In the genomic region with DNA sequence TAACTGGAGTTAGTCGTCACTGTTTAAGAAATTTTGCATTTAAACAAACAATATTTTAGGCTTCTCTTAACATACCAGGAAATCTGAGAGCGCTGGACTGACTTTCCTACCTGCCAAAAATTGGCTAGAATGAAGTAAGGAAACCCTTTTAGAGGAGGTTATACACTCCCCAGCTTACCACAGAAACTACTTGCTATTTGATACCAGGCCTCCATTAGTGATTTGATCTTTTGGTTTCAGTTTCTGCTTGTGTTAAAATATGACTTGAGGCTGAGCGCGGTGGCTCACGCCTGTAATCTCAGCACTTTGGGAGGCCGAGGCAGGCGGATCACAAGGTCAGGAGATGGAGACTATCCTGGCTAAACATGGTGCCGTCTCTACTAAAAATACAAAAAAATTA, we compare ENCODE assay signal across 25 cellular contexts.
"Had no signal": no experiment of that assay in that cellular context is flagged by ENCODE, and none has a peak within 500 bp of the region (broad histone marks: within the 10 kb centered on the region; RNA-seq: fewer than 3 reads in every experiment).

No MANE protein-coding gene starts in this region.

- H3K9ac ChIP-seq: parathyroid adenoma had no signal

- H3K4me2 ChIP-seq: smooth muscle cell had no signal

- H3K27me3 ChIP-seq: gastrocnemius medialis, neutrophil, right atrium auricular region, thyroid gland, vagina had no signal

- H3K4me3 ChIP-seq: gastrocnemius medialis, mucosa of descending colon, prostate gland, right atrium auricular region, smooth muscle cell, thyroid gland, vagina had no signal

- H3K27ac ChIP-seq: gastrocnemius medialis, neutrophil, parathyroid adenoma, prostate gland, right atrium auricular region, thyroid gland, vagina had no signal

- ATAC-seq: esophagus mucosa; gastrocnemius medialis; mucosa of descending colon; natural killer cell treated with Interleukin-12 subunit alpha and Interleukin-12 subunit beta and Interleukin-15 and Interleukin-18, amount 100 ng/mL, for 72 hours; sciatic nerve; stimulated activated naive CD8-positive, alpha-beta T cell treated with anti-CD3 and anti-CD28 coated beads, Interleukin-15, amount 100 ng/mL, for 72 hours had no signal

- FAIRE-seq: keratinocyte had no signal

- H3K36me3 ChIP-seq: gastrocnemius medialis, neutrophil, prostate gland, right atrium auricular region, thyroid gland, vagina had no signal

- H3K9me3 ChIP-seq: gastrocnemius medialis, neutrophil, prostate gland, right atrium auricular region, thyroid gland, vagina had no signal

- H2AFZ ChIP-seq: parathyroid adenoma had no signal

- H3K4me1 ChIP-seq: gastrocnemius medialis, parathyroid adenoma, prostate gland, right atrium auricular region, thyroid gland, vagina had no signal

- DNase-seq: cortex of kidney; foreskin fibroblast; gastrocnemius medialis; head of caudate nucleus; mesenchymal stem cell; mucosa of descending colon; naive B cell; stimulated activated CD4-positive, alpha-beta T cell treated with anti-CD3 and anti-CD28 coated beads, Interleukin-12 subunit alpha, Interleukin-12 subunit beta, amount 100 ng/mL, for 4 hours; stimulated activated CD4-positive, alpha-beta T cell treated with anti-CD3 and anti-CD28 coated beads, Interleukin-1b, Interleukin-23, amount 100 ng/mL, for 48 hours; stimulated activated CD4-positive, alpha-beta T cell treated with anti-CD3 and anti-CD28 coated beads, Interleukin-4, amount 100 ng/mL, for 1 hour; stimulated activated CD8-positive, alpha-beta memory T cell treated with anti-CD3 and anti-CD28 coated beads, Interleukin-4, amount 100 ng/mL, for 48 hours; stimulated activated naive CD4-positive, alpha-beta T cell; stimulated activated naive CD8-positive, alpha-beta T cell treated with anti-CD3 and anti-CD28 coated beads, Interleukin-15, amount 100 ng/mL, for 72 hours; thyroid gland; trophoblast cell had no signal

- H3K79me2 ChIP-seq: parathyroid adenoma had no signal
